8 cellular contexts compared by ENCODE assay signal in genomic region chr19:508204-509150, GRCh38. TPM values are rescaled to one million over a fixed set of nuclear protein-coding genes. Genes with fewer than 3 reads are reported as not detected.
DNase-seq lines count a peak whose midpoint lies in the region; TF ChIP-seq lines count a peak whose summit lies in the region.

No MANE protein-coding gene starts in this region.

- H3K4me3 Mint-ChIP-seq in T-helper 1 cell treated with Interleukin-12 subunit alpha and Interleukin-12 subunit beta and Interleukin-4 antibody, amounts not matched to agents 30 μg/mL and 1 μg/mL, for 36 hours = peak overlapping the region; percentile 86
- peak overlapping the region; percentile 92 for H3K4me3 Mint-ChIP-seq in activated naive CD8-positive, alpha-beta T cell treated with anti-CD3 and anti-CD28 coated beads for 36 hours

- 63% methylated on average over 29 of the region's 32 CpGs for WGBS in suprapubic skin

- H3K4me3 ChIP-seq in suprapubic skin = peak overlapping the region; percentile 100

- H3K36me3 ChIP-seq in suprapubic skin = no peaks in the 10 kb centered on the region

- peaks cover 39% of the 10 kb centered on the region for H3K4me1 ChIP-seq in suprapubic skin

- H3K27ac Mint-ChIP-seq in T-helper 1 cell treated with Interleukin-12 subunit alpha and Interleukin-12 subunit beta and Interleukin-4 antibody, amounts not matched to agents 30 μg/mL and 1 μg/mL, for 36 hours = peak overlapping the region; percentile 87
- peak overlapping the region; percentile 81 for H3K27ac Mint-ChIP-seq in activated naive CD8-positive, alpha-beta T cell treated with anti-CD3 and anti-CD28 coated beads for 36 hours

- no peaks in the 10 kb centered on the region for H3K9me3 ChIP-seq in suprapubic skin

- peaks cover 34% of the 10 kb centered on the region for H3K4me1 Mint-ChIP-seq in T-helper 1 cell treated with Interleukin-12 subunit alpha and Interleukin-12 subunit beta and Interleukin-4 antibody, amounts not matched to agents 30 μg/mL and 1 μg/mL, for 36 hours (ENCODE audit: low read depth)
- H3K4me1 Mint-ChIP-seq in activated naive CD8-positive, alpha-beta T cell treated with anti-CD3 and anti-CD28 coated beads for 36 hours = peaks cover 32% of the 10 kb centered on the region

- H3K27me3 Mint-ChIP-seq in T-helper 1 cell treated with Interleukin-12 subunit alpha and Interleukin-12 subunit beta and Interleukin-4 antibody, amounts not matched to agents 30 μg/mL and 1 μg/mL, for 36 hours (ENCODE audit: low read depth) = no peaks in the 10 kb centered on the region
- peaks cover 3% of the 10 kb centered on the region for H3K27me3 Mint-ChIP-seq in activated naive CD8-positive, alpha-beta T cell treated with anti-CD3 and anti-CD28 coated beads for 36 hours

- no peaks in the 10 kb centered on the region for H3K9me3 Mint-ChIP-seq in T-helper 1 cell treated with Interleukin-12 subunit alpha and Interleukin-12 subunit beta and Interleukin-4 antibody, amounts not matched to agents 30 μg/mL and 1 μg/mL, for 36 hours
- H3K9me3 Mint-ChIP-seq in activated naive CD8-positive, alpha-beta T cell treated with anti-CD3 and anti-CD28 coated beads for 36 hours = no peaks in the 10 kb centered on the region

- TF ChIP-seq POLR2A in suprapubic skin (IDR thresholded peaks at IDR 0.05) = no peak

- H3K27me3 ChIP-seq in layer of hippocampus (ENCODE audit: control insufficient read depth, insufficient read depth, low read length) = no peaks in the 10 kb centered on the region
- no peaks in the 10 kb centered on the region for H3K27me3 ChIP-seq in suprapubic skin

- H3K36me3 Mint-ChIP-seq in T-helper 1 cell treated with Interleukin-12 subunit alpha and Interleukin-12 subunit beta and Interleukin-4 antibody, amounts not matched to agents 30 μg/mL and 1 μg/mL, for 36 hours (ENCODE audit: low read depth) = peaks cover 11% of the 10 kb centered on the region
- H3K36me3 Mint-ChIP-seq in activated naive CD8-positive, alpha-beta T cell treated with anti-CD3 and anti-CD28 coated beads for 36 hours = peaks cover 12% of the 10 kb centered on the region

- H3K27ac ChIP-seq in layer of hippocampus (ENCODE audit: low read depth, low read length) (peak overlapping the region; percentile 98), suprapubic skin (no peak overlapping the region)

- no peak for TF ChIP-seq CTCF in suprapubic skin (IDR thresholded peaks at IDR 0.05)

- no peak for TF ChIP-seq EP300 in suprapubic skin (IDR thresholded peaks at IDR 0.05)

- DNase-seq in T-helper 1 cell (no peak), suprapubic skin (ENCODE audit: low spot score in 2 of 2) (no peak), hepatic stellate cell (ENCODE audit: low spot score) (no peak), DMS53 treated with DMSO at 0.1 percent for 48 hours (lab: John Stamatoyannopoulos, UW; ENCODE audit: unreplicated experiment) (no peak)
- no peak for DNase-seq in activated naive CD8-positive, alpha-beta T cell treated with anti-CD3 and anti-CD28 coated beads for 36 hours
- no peak for DNase-seq in effector CD4-positive, alpha-beta T cell

RNA-seq across cellular contexts. Expression of gene TPGS1, which starts 1.2 kb away (rescaled TPM):
- total RNA-seq in activated naive CD8-positive, alpha-beta T cell treated with anti-CD3 and anti-CD28 coated beads for 36 hours = 10 to 100 TPM in 1 of 2 experiments, 1 to 10 TPM in 1; 9.3 to 10.3 TPM
- 10 to 100 TPM; 10.8 to 23.3 (median 20.9) TPM for total RNA-seq in suprapubic skin

RNA-seq across cellular contexts. Expression of gene MADCAM1, which starts 12.2 kb away (rescaled TPM):
- under 1 TPM in 1 of 2 experiments, not detected in 1; 0.21 TPM for total RNA-seq in activated naive CD8-positive, alpha-beta T cell treated with anti-CD3 and anti-CD28 coated beads for 36 hours
- total RNA-seq in suprapubic skin = under 1 TPM in 1 of 4 donors, not detected in 3; 0.64 TPM

RNA-seq across cellular contexts. Expression of gene CDC34, which starts 23.1 kb away (rescaled TPM):
- 10 to 100 TPM; 46.5 to 48.8 TPM for total RNA-seq in activated naive CD8-positive, alpha-beta T cell treated with anti-CD3 and anti-CD28 coated beads for 36 hours
- 10 to 100 TPM; 48.3 to 90.3 (median 72.9) TPM for total RNA-seq in suprapubic skin

RNA-seq across cellular contexts. Expression of gene GZMM, which starts 35.4 kb away (rescaled TPM):
- total RNA-seq in activated naive CD8-positive, alpha-beta T cell treated with anti-CD3 and anti-CD28 coated beads for 36 hours = 10 to 100 TPM; 42.0 to 49.0 TPM
- under 1 TPM in 1 of 4 donors, not detected in 3; 0.97 TPM for total RNA-seq in suprapubic skin

RNA-seq across cellular contexts. Expression of gene SHC2, which starts 47.6 kb away (rescaled TPM):
- under 1 TPM in 1 of 2 experiments, not detected in 1; 0.32 TPM for total RNA-seq in activated naive CD8-positive, alpha-beta T cell treated with anti-CD3 and anti-CD28 coated beads for 36 hours
- 10 to 100 TPM; 16.3 to 40.7 (median 19.6) TPM for total RNA-seq in suprapubic skin
